Comparison of ENCODE assay signal across 1 cellular context in the genomic region with DNA sequence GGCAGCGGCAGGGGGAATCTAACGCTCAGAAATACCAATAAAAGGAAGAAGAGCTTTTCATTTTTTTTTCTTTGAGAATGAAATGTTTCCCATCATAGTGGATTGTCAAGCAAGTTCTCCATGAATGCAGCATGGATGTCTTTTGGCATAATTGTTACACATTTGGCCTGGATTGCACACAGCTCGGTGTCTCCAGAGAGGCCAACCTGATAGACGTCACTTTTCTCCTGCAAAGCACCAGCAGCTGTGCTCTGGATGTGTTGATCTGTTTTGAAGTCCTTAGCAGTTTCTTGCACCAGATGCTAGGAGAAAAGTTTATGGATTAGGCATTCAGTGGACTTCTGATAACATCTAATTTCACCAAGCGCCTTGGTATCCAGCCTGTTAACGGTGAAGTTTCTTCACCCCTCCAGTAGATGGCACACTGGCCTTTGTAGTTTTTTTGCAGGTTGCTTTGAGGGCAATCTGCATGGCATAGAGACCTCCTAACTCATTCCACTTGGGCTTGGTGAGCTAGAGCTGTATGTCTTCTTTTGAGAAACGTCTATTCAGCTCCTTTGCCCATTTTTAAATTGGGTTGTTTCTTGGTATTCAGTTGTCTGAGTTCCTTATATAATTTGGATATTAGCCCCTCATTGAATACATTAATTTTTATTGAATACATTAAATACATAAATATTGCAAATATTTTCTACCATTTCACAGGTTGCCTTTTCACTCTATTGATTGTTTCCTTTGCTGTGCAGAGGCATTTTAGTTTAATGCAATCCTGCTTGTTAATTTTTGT.
TF ChIP-seq lines count a peak whose summit lies in the region.

No MANE protein-coding gene starts in this region.

TF ChIP-seq in HepG2, 621 proteins besides CTCF, POLR2A, EP300 and RAD21 (continued from another document):
- TF ChIP-seq SMC3 (IDR thresholded peaks at IDR 0.05; ENCODE audit: low read length) = peak; percentile 88; the same call in 1 of the 2 replicates
- no peak for TF ChIP-seq FOSL1 (CRISPR knock-in tag; IDR thresholded peaks at IDR 0.05; ENCODE audit: borderline replicate concordance)
TF ChIP-seq in HepG2: peak in this region for 2.
